In genomic region chr1:239815074-239815473, GRCh38 we compare ENCODE assay signal across 20 cellular contexts.
DNase-seq lines count a peak whose midpoint lies in the region; ATAC-seq and TF ChIP-seq lines count a peak whose summit lies in the region.
"Had no signal": no experiment of that assay in that cellular context is flagged by ENCODE, and none has a peak within 500 bp of the region (broad histone marks: within the 10 kb centered on the region; RNA-seq: fewer than 3 reads in every experiment).

No MANE protein-coding gene starts in this region.

- WGBS in SK-N-SH (ENCODE audit: low lambda C conversion rate) = 81% methylated on average over 4 of the region's 4 CpGs

- POLR2A ChIA-PET in SK-N-SH (lab: Yijun Ruan, JAX) = interaction anchor here (1.0 kb wide), 1 partner anchor 83 kb away, joined by 3 read pairs; no protein-coding TSS in a partner anchor

- H3K4me3 ChIP-seq in SK-N-SH (ENCODE audit: low read depth in 2 of 2, low read length in 1 of 2) (no peak overlapping the region), HUES6 (ENCODE audit: low read depth, low read length) (no peak overlapping the region), coronary artery (no peak overlapping the region)
- H3K4me3 ChIP-seq: pancreas, skin epidermis had no signal

- no peak for TF ChIP-seq RAD21 in SK-N-SH (IDR thresholded peaks at IDR 0.05; ENCODE audit: low read length)

- 0 out of 2 replicates have a peak overlapping the region, but pooled peaks have one; percentile 33 for H2AFZ ChIP-seq in SK-N-SH (ENCODE audit: low read depth)

- H3K4me2 ChIP-seq in SK-N-SH = peak overlapping the region; percentile 69

- no peak for TF ChIP-seq EP300 in SK-N-SH (IDR thresholded peaks at IDR 0.05; ENCODE audit: borderline replicate concordance in 1 of 2, low read depth in 1 of 2, low read length in 1 of 2)

- no peaks in the 10 kb centered on the region for H3K9me2 ChIP-seq in SK-N-SH

- peaks cover 14% of the 10 kb centered on the region for H3F3A ChIP-seq in SK-N-SH (replicated peaks; ENCODE audit: insufficient read depth)

- peak overlapping the region; percentile 45 for H3K4me3 Mint-ChIP-seq in stimulated activated effector memory CD8-positive, alpha-beta T cell treated with anti-CD3 and anti-CD28 coated beads, Interleukin-12 subunit alpha, Interleukin-12 subunit beta, amount 100 ng/mL, for 72 hours
- H3K4me3 Mint-ChIP-seq: activated naive CD8-positive, alpha-beta T cell treated with anti-CD3 and anti-CD28 coated beads, Interleukin-2, amount 10 ng/mL, durations not matched to agents 7 days and 5 days had no signal

- H3K4me1 ChIP-seq in SK-N-SH (ENCODE audit: control insufficient read depth in 1 of 2, insufficient read depth in 2 of 2, low read depth in 1 of 2, low read length in 1 of 2) (peaks cover 13 to 29% of the 10 kb centered on the region in 2 experiments; a peak in 3 of 4 replicates), HUES6 (ENCODE audit: control insufficient read depth, insufficient read depth, low read length) (peaks cover 49% of the 10 kb centered on the region)
- H3K4me1 ChIP-seq: pancreas had no signal

- DNase-seq in SK-N-SH (no peak), coronary artery (ENCODE audit: low spot score) (no peak), pons (ENCODE audit: low spot score) (no peak)
- no peak for DNase-seq in stimulated activated effector memory CD8-positive, alpha-beta T cell treated with anti-CD3 and anti-CD28 coated beads, Interleukin-12 subunit alpha, Interleukin-12 subunit beta, amount 100 ng/mL, for 72 hours (ENCODE audit: low spot score in 2 of 2)
- DNase-seq: activated CD4-positive, alpha-beta T cell treated with anti-CD3 and anti-CD28 coated beads for 4 hours; activated naive CD8-positive, alpha-beta T cell treated with anti-CD3 and anti-CD28 coated beads, Interleukin-2, amount 10 ng/mL, durations not matched to agents 7 days and 5 days; dermis blood vessel endothelial cell; DMS153; NCI-H1436; NCI-H2171; NCI-H526 treated with DMSO at 0.1 percent for 48 hours; pancreas; stimulated activated CD4-positive, alpha-beta T cell treated with anti-CD3 and anti-CD28 coated beads, Interleukin-4, amount 100 ng/mL, for 1 hour had no signal

- no peaks in the 10 kb centered on the region for H3K27me3 ChIP-seq in SK-N-SH (ENCODE audit: insufficient read depth)
- H3K27me3 ChIP-seq in HUES6 (ENCODE audit: control insufficient read depth, insufficient read depth, low read length) = no peaks in the 10 kb centered on the region
- H3K27me3 ChIP-seq: pancreas had no signal

- no peak overlapping the region for H3K27ac Mint-ChIP-seq in stimulated activated effector memory CD8-positive, alpha-beta T cell treated with anti-CD3 and anti-CD28 coated beads, Interleukin-12 subunit alpha, Interleukin-12 subunit beta, amount 100 ng/mL, for 72 hours
- H3K27ac Mint-ChIP-seq: activated naive CD8-positive, alpha-beta T cell treated with anti-CD3 and anti-CD28 coated beads, Interleukin-2, amount 10 ng/mL, durations not matched to agents 7 days and 5 days had no signal

- no peak overlapping the region for H3K9ac ChIP-seq in SK-N-SH
- no peak overlapping the region for H3K9ac ChIP-seq in HUES6 (ENCODE audit: low read length)

- ATAC-seq in SK-N-SH treated with all-trans-retinoic acid at 6 μM for 48 hours = no peak
- peak; percentile 48 for ATAC-seq in stimulated activated effector memory CD8-positive, alpha-beta T cell treated with anti-CD3 and anti-CD28 coated beads, Interleukin-12 subunit alpha, Interleukin-12 subunit beta, amount 100 ng/mL, for 72 hours
- no peak for ATAC-seq in GM18873 (IDR thresholded peaks at IDR 0.05; ENCODE audit: low FRiP score, unreplicated experiment)
- ATAC-seq in HG02885 (IDR thresholded peaks at IDR 0.05; ENCODE audit: poor library complexity, unreplicated experiment) = no peak
- ATAC-seq: left lobe of liver had no signal

- no peaks in the 10 kb centered on the region for H3K36me3 Mint-ChIP-seq in stimulated activated effector memory CD8-positive, alpha-beta T cell treated with anti-CD3 and anti-CD28 coated beads, Interleukin-12 subunit alpha, Interleukin-12 subunit beta, amount 100 ng/mL, for 72 hours
- H3K36me3 Mint-ChIP-seq: activated naive CD8-positive, alpha-beta T cell treated with anti-CD3 and anti-CD28 coated beads, Interleukin-2, amount 10 ng/mL, durations not matched to agents 7 days and 5 days had no signal

- H3K36me3 ChIP-seq in SK-N-SH (replicated peaks in 1 of 2; ENCODE audit: control insufficient read depth in 1 of 2, insufficient read depth in 2 of 2, low read length in 1 of 2) (no peaks in the 10 kb centered on the region), HUES6 (ENCODE audit: control insufficient read depth, insufficient read depth, low read length) (no peaks in the 10 kb centered on the region)
- H3K36me3 ChIP-seq: pancreas had no signal

- TF ChIP-seq CTCF in SK-N-SH (IDR thresholded peaks at IDR 0.05) (no peak), coronary artery (IDR thresholded peaks at IDR 0.05) (no peak)

- H4K20me1 ChIP-seq in SK-N-SH (ENCODE audit: insufficient read depth) = no peaks in the 10 kb centered on the region

- CTCF ChIA-PET in SK-N-SH (lab: Yijun Ruan, JAX) = interaction anchor here (0.6 to 1.2 kb wide), 3 partner anchors 20 to 170 kb away, joined by 3 to 4 read pairs (median 3); no protein-coding TSS in a partner anchor

- no peaks in the 10 kb centered on the region for H3K79me2 ChIP-seq in SK-N-SH (ENCODE audit: insufficient read depth)

- H3K27ac ChIP-seq in SK-N-SH (ENCODE audit: low read depth in 2 of 2, low read length in 1 of 2) = peak overlapping the region; percentile 29 to 74; a peak in 3 of 4 replicates
- H3K27ac ChIP-seq in HUES6 (ENCODE audit: low read depth, low read length) = peak overlapping the region; percentile 42
- peak overlapping the region; percentile 68 to 70 for H3K27ac ChIP-seq in coronary artery
- H3K27ac ChIP-seq: 22Rv1, pancreas had no signal

- no peaks in the 10 kb centered on the region for H3K9me3 Mint-ChIP-seq in stimulated activated effector memory CD8-positive, alpha-beta T cell treated with anti-CD3 and anti-CD28 coated beads, Interleukin-12 subunit alpha, Interleukin-12 subunit beta, amount 100 ng/mL, for 72 hours
- H3K9me3 Mint-ChIP-seq: activated naive CD8-positive, alpha-beta T cell treated with anti-CD3 and anti-CD28 coated beads, Interleukin-2, amount 10 ng/mL, durations not matched to agents 7 days and 5 days had no signal

- peaks cover 32% of the 10 kb centered on the region for H3K4me1 Mint-ChIP-seq in stimulated activated effector memory CD8-positive, alpha-beta T cell treated with anti-CD3 and anti-CD28 coated beads, Interleukin-12 subunit alpha, Interleukin-12 subunit beta, amount 100 ng/mL, for 72 hours

- no peaks in the 10 kb centered on the region for H3K9me3 ChIP-seq in SK-N-SH
- no peaks in the 10 kb centered on the region for H3K9me3 ChIP-seq in HUES6 (ENCODE audit: control insufficient read depth, insufficient read depth, low read depth, low read length)
- H3K9me3 ChIP-seq: pancreas had no signal

TF ChIP-seq in SK-N-SH, 30 proteins besides CTCF, POLR2A, EP300 and RAD21 (continues in another document):
- TF ChIP-seq USF2 (IDR thresholded peaks at IDR 0.05; ENCODE audit: borderline replicate concordance, low read depth, low read length) (no peak), SIN3A (IDR thresholded peaks at IDR 0.05; ENCODE audit: borderline replicate concordance, low read depth, low read length) (no peak), USF1 (IDR thresholded peaks at IDR 0.05; ENCODE audit: borderline replicate concordance, low read depth) (no peak), YY1 (IDR thresholded peaks at IDR 0.05; ENCODE audit: low read depth) (no peak), TAF1 (IDR thresholded peaks at IDR 0.05; ENCODE audit: borderline replicate concordance, low read depth, low read length) (no peak), CHD2 (IDR thresholded peaks at IDR 0.05; ENCODE audit: low read length, partially characterized antibody) (no peak), RXRA (IDR thresholded peaks at IDR 0.05; ENCODE audit: borderline replicate concordance, low read depth) (no peak)

TF ChIP-seq in SK-N-SH treated with all-trans-retinoic acid at 6 μM for 48 hours, 23 proteins besides CTCF, POLR2A, EP300 and RAD21:
- TF ChIP-seq RARB (CRISPR knock-in tag; IDR thresholded peaks at IDR 0.05) = no peak
- no peak for TF ChIP-seq ARNTL (CRISPR knock-in tag; IDR thresholded peaks at IDR 0.05; ENCODE audit: borderline replicate concordance, low read depth)
